ENCODE assay signal across 12 cellular contexts in the genomic region with DNA sequence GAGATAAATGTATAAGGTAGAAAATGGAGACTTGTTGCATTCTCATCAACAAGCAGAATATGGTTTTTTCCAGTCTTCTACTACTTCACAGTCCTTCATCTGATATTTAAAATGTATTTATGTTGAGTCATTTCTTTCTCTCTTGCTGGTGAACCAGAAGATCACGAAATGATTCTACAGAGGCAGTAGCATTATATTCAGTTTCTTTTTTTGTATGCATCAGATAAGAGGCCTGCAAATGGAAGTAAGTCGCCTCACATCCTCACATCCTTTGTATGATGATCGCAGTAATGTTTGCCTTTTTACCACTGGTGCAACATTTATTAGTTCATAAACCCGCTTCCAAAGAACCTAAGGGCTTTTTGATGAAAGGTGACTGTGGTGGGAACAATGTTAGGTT. TPM values are rescaled to one million over a fixed set of nuclear protein-coding genes. Genes with fewer than 3 reads are reported as not detected.
DNase-seq lines count a peak whose midpoint lies in the region; ATAC-seq and TF ChIP-seq lines count a peak whose summit lies in the region.
"Had no signal": no experiment of that assay in that cellular context is flagged by ENCODE, and none has a peak within 500 bp of the region (broad histone marks: within the 10 kb centered on the region; RNA-seq: fewer than 3 reads in every experiment).

No MANE protein-coding gene starts in this region.

- H3K4me1 ChIP-seq in vagina: no peaks in the 10 kb centered on the region
- H3K4me1 ChIP-seq: gastrocnemius medialis had no signal

- no peak overlapping the region for H3K27ac ChIP-seq in vagina
- H3K27ac ChIP-seq: gastrocnemius medialis had no signal

- no peak overlapping the region for H3K4me3 ChIP-seq in vagina
- H3K4me3 ChIP-seq: gastrocnemius medialis had no signal

- no peak overlapping the region for H3K4me3 Mint-ChIP-seq in activated T-cell treated with anti-CD3 and anti-CD28 coated beads, Interleukin-2, amount 50 U/mL, for 4 hours

- peaks cover 0 to 41% of the 10 kb centered on the region in 2 donors for H3K36me3 ChIP-seq in vagina

- intact Hi-C loops in vagina (cut with DNase I): no loop called here

- H3K9me3 ChIP-seq in vagina: no peaks in the 10 kb centered on the region
- H3K9me3 ChIP-seq: gastrocnemius medialis had no signal

- no peaks in the 10 kb centered on the region for H3K9me3 Mint-ChIP-seq in activated T-cell treated with anti-CD3 and anti-CD28 coated beads, Interleukin-2, amount 50 U/mL, for 4 hours

- no peak for DNase-seq in activated T-cell treated with anti-CD3 and anti-CD28 coated beads, Interleukin-2, amount 50 U/mL, for 4 hours
- DNase-seq in activated T-cell treated with anti-CD3 and anti-CD28 coated beads for 4 hours (no peak), vagina (ENCODE audit: extremely low spot score in 2 of 2) (no peak)
- no peak for DNase-seq in stimulated activated naive CD8-positive, alpha-beta T cell treated with anti-CD3 and anti-CD28 coated beads, Interleukin-15, Interleukin-2, amounts not matched to agents 100 U/mL and 50 U/mL, for 24 hours
- DNase-seq in stimulated activated CD4-positive, alpha-beta T cell treated with anti-CD3 and anti-CD28 coated beads, Interleukin-4, amount 100 ng/mL, for 24 hours: no peak
- DNase-seq: amniotic stem cell, gastrocnemius medialis, NCI-H345 had no signal

- peaks cover 43% of the 10 kb centered on the region for H3K36me3 Mint-ChIP-seq in activated T-cell treated with anti-CD3 and anti-CD28 coated beads, Interleukin-2, amount 50 U/mL, for 4 hours (ENCODE audit: insufficient read depth)

- no peak for TF ChIP-seq CTCF in vagina (IDR thresholded peaks at IDR 0.05)

- TF ChIP-seq POLR2A in vagina (IDR thresholded peaks at IDR 0.05): no peak

- no peaks in the 10 kb centered on the region for H3K27me3 ChIP-seq in vagina
- H3K27me3 ChIP-seq: gastrocnemius medialis had no signal

- peak; percentile 89 to 91 for ATAC-seq in activated T-cell treated with anti-CD3 and anti-CD28 coated beads, Interleukin-2, amount 50 U/mL, for 4 hours
- ATAC-seq in GM21737 (IDR thresholded peaks at IDR 0.05; ENCODE audit: unreplicated experiment) (peak; percentile 29), HG03378 (IDR thresholded peaks at IDR 0.05; ENCODE audit: unreplicated experiment) (peak; percentile 62), HG03439 (IDR thresholded peaks at IDR 0.05; ENCODE audit: unreplicated experiment) (no peak)
- peak; percentile 78 for ATAC-seq in stimulated activated naive CD8-positive, alpha-beta T cell treated with anti-CD3 and anti-CD28 coated beads, Interleukin-15, Interleukin-2, amounts not matched to agents 100 U/mL and 50 U/mL, for 24 hours
- ATAC-seq: gastrocnemius medialis, Right ventricle myocardium inferior had no signal

- peaks cover 26% of the 10 kb centered on the region for H3K4me1 Mint-ChIP-seq in activated T-cell treated with anti-CD3 and anti-CD28 coated beads, Interleukin-2, amount 50 U/mL, for 4 hours (ENCODE audit: low read depth)

- no peaks in the 10 kb centered on the region for H3K27me3 Mint-ChIP-seq in activated T-cell treated with anti-CD3 and anti-CD28 coated beads, Interleukin-2, amount 50 U/mL, for 4 hours (ENCODE audit: low read depth)

RNA-seq across cellular contexts. Expression of a gene that starts 22.1 kb away (rescaled TPM):
- total RNA-seq in activated T-cell treated with anti-CD3 and anti-CD28 coated beads, Interleukin-2, amount 50 U/mL, for 4 hours: 10 to 100 TPM; 12.5 to 56.8 (median 26.9) TPM
- total RNA-seq in vagina: not detected
- total RNA-seq: gastrocnemius medialis, Right ventricle myocardium inferior had no signal

RNA-seq across cellular contexts. Expression of a gene that starts 37.9 kb away (rescaled TPM):
- total RNA-seq in activated T-cell treated with anti-CD3 and anti-CD28 coated beads, Interleukin-2, amount 50 U/mL, for 4 hours: 10 to 100 TPM; 17.9 to 45.9 (median 18.5) TPM
- total RNA-seq in vagina: not detected
- total RNA-seq: gastrocnemius medialis, Right ventricle myocardium inferior had no signal

Comparison
In these comparisons a context has a peak if more than half of its experiments do, and no peak if none do; other contexts are left out.
1. RNA of a gene that starts 22.1 kb away (total RNA-seq): 12.5 to 56.8 TPM in activated T-cell treated with anti-CD3 and anti-CD28 coated beads, Interleukin-2, amount 50 U/mL, for 4 hours; not detected in vagina (single experiment); every median in the first group is over 10 times any median in the second.
2. RNA of a gene that starts 37.9 kb away (total RNA-seq): 17.9 to 45.9 TPM in activated T-cell treated with anti-CD3 and anti-CD28 coated beads, Interleukin-2, amount 50 U/mL, for 4 hours; not detected in vagina (single experiment); every median in the first group is over 10 times any median in the second.